8 cellular contexts compared by ENCODE assay signal in genomic region chr10:78301891-78302738, GRCh38.
A peak's percentile ranks its signal among the peaks of the same experiment; 100 is the strongest.
DNase-seq lines count a peak whose midpoint lies in the region; ATAC-seq and TF ChIP-seq lines count a peak whose summit lies in the region.

No MANE protein-coding gene starts in this region.

- peak overlapping the region; percentile 84 for H3K4me3 Mint-ChIP-seq in activated CD4-positive, alpha-beta memory T cell treated with anti-CD3 and anti-CD28 coated beads for 36 hours

- H3K4me1 Mint-ChIP-seq in activated CD4-positive, alpha-beta memory T cell treated with anti-CD3 and anti-CD28 coated beads for 36 hours (ENCODE audit: low read depth) = peaks cover 11% of the 10 kb centered on the region

- H3K9me3 ChIP-seq in heart right ventricle (peaks cover 0 to 7% (median 0%) of the 10 kb centered on the region in 11 donors), hepatocyte (ENCODE audit: low read depth) (no peaks in the 10 kb centered on the region), smooth muscle cell (replicated peaks; ENCODE audit: low read depth) (no peaks in the 10 kb centered on the region)

- TF ChIP-seq CTCF in heart right ventricle (IDR thresholded peaks at IDR 0.05) (peak in 3 of 9 donors; percentile 19 to 28 (median 22)), hepatocyte (IDR thresholded peaks at IDR 0.05; ENCODE audit: poor library complexity) (peak; percentile 43), smooth muscle cell (IDR thresholded peaks at IDR 0.05; ENCODE audit: borderline replicate concordance, insufficient read depth, poor library complexity, severe bottlenecking) (no peak)

- CTCF ChIA-PET in activated CD4-positive, alpha-beta memory T cell treated with anti-CD3 and anti-CD28 coated beads for 36 hours (lab: Charles Lee) = interaction anchor here (0.8 kb wide), 1 partner anchor 255 kb away, joined by 5 read pairs; no protein-coding TSS in a partner anchor

- H3K4me3 ChIP-seq in heart right ventricle (peak overlapping the region in 8 of 10 donors; percentile 53 to 70 (median 60)), hepatocyte (no peak overlapping the region), smooth muscle cell (peak overlapping the region; percentile 53)

- no peaks in the 10 kb centered on the region for H3K9me2 ChIP-seq in hepatocyte (replicated peaks; ENCODE audit: insufficient read depth)

- intact Hi-C loops in heart right ventricle (cut with DNase I) = loop anchor here in 9 of 10 donors (2.0 to 10.0 kb wide), 11 partner anchors 85 to 895 kb away; partner anchors contain the start of gene ZMIZ1 (in 2 of the 9)
- intact Hi-C loops in Right ventricle myocardium superior (cut with DNase I) = loop anchor here (5.0 to 10.0 kb wide), 2 partner anchors 353 to 765 kb away; partner anchors contain the start of gene ZMIZ1
- intact Hi-C loops in activated CD4-positive, alpha-beta memory T cell treated with anti-CD3 and anti-CD28 coated beads for 36 hours (cut with micrococcal nuclease) = loop anchor here (2.0 to 10.0 kb wide), 5 partner anchors 353 to 1145 kb away; partner anchors contain the start of gene ZCCHC24

- no peaks in the 10 kb centered on the region for H3F3A ChIP-seq in smooth muscle cell (ENCODE audit: low read depth)

- no peak overlapping the region for H3K9ac ChIP-seq in smooth muscle cell (ENCODE audit: low read depth)

- H3K4me2 ChIP-seq in hepatocyte (peak overlapping the region; percentile 79), smooth muscle cell (peak overlapping the region; percentile 89)

- H3K36me3 ChIP-seq in heart right ventricle (no peaks in the 10 kb centered on the region), hepatocyte (replicated peaks; ENCODE audit: insufficient read depth, low read depth) (no peaks in the 10 kb centered on the region), smooth muscle cell (ENCODE audit: low read depth) (no peaks in the 10 kb centered on the region)

- H3K4me1 ChIP-seq in heart right ventricle (peaks cover 3 to 28% (median 11%) of the 10 kb centered on the region in 9 donors), hepatocyte (ENCODE audit: insufficient read depth) (peaks cover 13% of the 10 kb centered on the region), smooth muscle cell (ENCODE audit: low read depth) (no peaks in the 10 kb centered on the region)

- H3K79me2 ChIP-seq in hepatocyte = no peaks in the 10 kb centered on the region
- no peaks in the 10 kb centered on the region for H3K79me2 ChIP-seq in smooth muscle cell (ENCODE audit: low read depth)

- 81 to 82% methylated on average over 11 of the region's 11 CpGs for WGBS in heart right ventricle, 2 donors
- 60% methylated on average over 11 of the region's 11 CpGs for WGBS in hepatocyte (ENCODE audit: low lambda C conversion rate, missing lambda C conversion rate)
- 70% methylated on average over 11 of the region's 11 CpGs for WGBS in smooth muscle cell (ENCODE audit: low lambda C conversion rate)

- POLR2A ChIA-PET in activated CD4-positive, alpha-beta memory T cell treated with anti-CD3 and anti-CD28 coated beads for 36 hours (lab: Charles Lee) = interaction anchor here (1.4 kb wide), 1 partner anchor 10 kb away, joined by 4 read pairs; no protein-coding TSS in a partner anchor

- H3K27me3 ChIP-seq in heart right ventricle (no peaks in the 10 kb centered on the region), hepatocyte (no peaks in the 10 kb centered on the region), smooth muscle cell (ENCODE audit: low read depth) (no peaks in the 10 kb centered on the region)

- no peaks in the 10 kb centered on the region for H4K20me1 ChIP-seq in hepatocyte (ENCODE audit: insufficient read depth, poor library complexity, severe bottlenecking)
- H4K20me1 ChIP-seq in smooth muscle cell (ENCODE audit: low read depth) = no peaks in the 10 kb centered on the region

- ATAC-seq in heart right ventricle (no peak), Right ventricle myocardium superior (ENCODE audit: poor library complexity) (no peak), GM21367 (IDR thresholded peaks at IDR 0.05; ENCODE audit: unreplicated experiment) (no peak)

- H2AFZ ChIP-seq in hepatocyte (no peak overlapping the region), smooth muscle cell (ENCODE audit: low read depth) (no peak overlapping the region)

- H3K27ac ChIP-seq in heart right ventricle (peak overlapping the region in 9 of 10 donors; percentile 82 to 97 (median 88)), hepatocyte (peak overlapping the region; percentile 87), smooth muscle cell (ENCODE audit: low read depth) (no peak overlapping the region)

- no peaks in the 10 kb centered on the region for H3K27me3 Mint-ChIP-seq in activated CD4-positive, alpha-beta memory T cell treated with anti-CD3 and anti-CD28 coated beads for 36 hours

- DNase-seq in heart right ventricle (no peak), Right ventricle myocardium superior (no peak), hepatocyte (ENCODE audit: low spot score) (peak; percentile 30), smooth muscle cell (lab: John Stamatoyannopoulos, UW; ENCODE audit: unreplicated experiment) (no peak), AG08396 (ENCODE audit: low spot score) (no peak), DMS114 treated with DMSO at 0.1 percent for 48 hours (lab: John Stamatoyannopoulos, UW; ENCODE audit: unreplicated experiment) (no peak)
- no peak for DNase-seq in activated CD4-positive, alpha-beta memory T cell treated with anti-CD3 and anti-CD28 coated beads for 36 hours

- H3K27ac Mint-ChIP-seq in activated CD4-positive, alpha-beta memory T cell treated with anti-CD3 and anti-CD28 coated beads for 36 hours = peak overlapping the region; percentile 89

- no peaks in the 10 kb centered on the region for H3K36me3 Mint-ChIP-seq in activated CD4-positive, alpha-beta memory T cell treated with anti-CD3 and anti-CD28 coated beads for 36 hours

- H3K9me3 Mint-ChIP-seq in activated CD4-positive, alpha-beta memory T cell treated with anti-CD3 and anti-CD28 coated beads for 36 hours = no peaks in the 10 kb centered on the region
